9 cellular contexts compared by ENCODE assay signal in the genomic region with DNA sequence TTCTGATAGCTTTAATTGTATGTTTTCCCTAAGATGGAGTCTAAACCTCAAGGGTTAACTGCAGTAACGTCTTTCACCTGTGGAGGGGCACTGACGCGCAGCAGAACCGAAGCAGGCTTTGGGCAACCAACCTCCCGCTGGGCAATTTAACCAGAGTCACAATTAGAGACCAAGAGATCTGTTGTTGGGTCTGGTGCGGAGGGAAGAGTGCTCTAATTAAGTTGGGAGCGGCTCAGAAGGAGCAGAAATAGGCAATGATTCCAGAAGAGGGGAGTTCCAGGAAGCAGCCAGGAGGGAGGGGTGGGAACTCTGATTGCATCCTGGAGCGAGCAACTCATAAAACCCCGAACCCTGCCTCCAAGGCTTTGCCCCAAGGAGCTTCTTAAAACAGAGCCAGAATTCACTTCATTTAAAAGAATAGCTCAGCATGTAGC.
DNase-seq lines count a peak whose midpoint lies in the region; ATAC-seq, FAIRE-seq and TF ChIP-seq lines count a peak whose summit lies in the region.
"Had no signal": no experiment of that assay in that cellular context is flagged by ENCODE, and none has a peak within 500 bp of the region (broad histone marks: within the 10 kb centered on the region; RNA-seq: fewer than 3 reads in every experiment).

No MANE protein-coding gene starts in this region.

- H3K4me3 ChIP-seq in keratinocyte (ENCODE audit: control insufficient read depth in 2 of 3, extremely low read depth in 1 of 3, insufficient read depth in 2 of 3, low read depth in 1 of 3, low read length in 3 of 3): no peak overlapping the region

- peak; percentile 64 for ATAC-seq in GM18502 (IDR thresholded peaks at IDR 0.05; ENCODE audit: poor library complexity, unreplicated experiment)
- no peak for ATAC-seq in Right ventricle myocardium inferior
- no peak for ATAC-seq in omental fat pad (ENCODE audit: low FRiP score)

- no peaks in the 10 kb centered on the region for H3K9me3 ChIP-seq in keratinocyte (ENCODE audit: control insufficient read depth, low read depth, low read length)

- peak overlapping the region; percentile 6 for H3K4me2 ChIP-seq in keratinocyte (ENCODE audit: control insufficient read depth, extremely low read depth, insufficient read depth, low read depth, low read length)

- no peak overlapping the region for H3K27ac ChIP-seq in keratinocyte (ENCODE audit: control insufficient read depth, insufficient read depth, low read length)

- peak; percentile 32 to 54 (median 37) for TF ChIP-seq CTCF in keratinocyte (optimal IDR thresholded peaks at IDR 0.05 in 1 of 3, IDR thresholded peaks at IDR 0.05 in 1 of 3, conservative IDR thresholded peaks at IDR 0.05 in 1 of 3; ENCODE audit: extremely low read depth in 1 of 3, insufficient read depth in 2 of 3, low read length in 3 of 3)
- TF ChIP-seq CTCF in omental fat pad (IDR thresholded peaks at IDR 0.05): no peak

- POLR2A ChIA-PET in HEK293T (lab: Yijun Ruan, JAX): no interaction called here

- no peaks in the 10 kb centered on the region for H3K4me1 ChIP-seq in keratinocyte (ENCODE audit: control insufficient read depth, extremely low read depth, insufficient read depth, low read length)

- no peaks in the 10 kb centered on the region for H3K36me3 ChIP-seq in keratinocyte (ENCODE audit: control insufficient read depth in 2 of 2, extremely low read depth in 1 of 2, insufficient read depth in 2 of 2, low read length in 2 of 2)

- no peaks in the 10 kb centered on the region for H3K79me2 ChIP-seq in keratinocyte (ENCODE audit: control insufficient read depth, insufficient read depth, low read length)

- H3K27me3 ChIP-seq in keratinocyte (ENCODE audit: control insufficient read depth, extremely low read depth, insufficient read depth, low read length): peaks cover 11% of the 10 kb centered on the region

- CTCF ChIA-PET in HEK293T (lab: Yijun Ruan, JAX): interaction anchor here (0.6 to 1.6 kb wide), 5 partner anchors 14 to 509 kb away, joined by 3 to 8 read pairs (median 5); no protein-coding TSS in a partner anchor

- dilution Hi-C loops in keratinocyte (cut with MboI; ENCODE audit: extremely low pct_ligation_motif_present, low sequenced_read_pairs): no loop called here

- no peak overlapping the region for H3K9ac ChIP-seq in keratinocyte (ENCODE audit: control insufficient read depth, extremely low read depth, insufficient read depth, low read length)

- no peak overlapping the region for H2AFZ ChIP-seq in keratinocyte (ENCODE audit: control insufficient read depth, low read length)

- DNase-seq in HEK293T (ENCODE audit: extremely low spot score): peak; percentile 55
- DNase-seq in NCI-H774 (lab: John Stamatoyannopoulos, UW): peak; percentile 11
- no peak for DNase-seq in keratinocyte (ENCODE audit: low read depth, low spot score)
- DNase-seq in activated T-cell treated with anti-CD3 and anti-CD28 coated beads, Interleukin-2, amount 50 U/mL, for 48 hours: no peak
- no peak for DNase-seq in Right ventricle myocardium inferior (ENCODE audit: missing footprints)
- no peak for DNase-seq in pons (ENCODE audit: low spot score)
- no peak for DNase-seq in omental fat pad (ENCODE audit: low spot score)
- DNase-seq: IMR-90 had no signal

- no peaks in the 10 kb centered on the region for H4K20me1 ChIP-seq in keratinocyte (ENCODE audit: control insufficient read depth, extremely low read depth, insufficient read depth, low read length)

- H3K9me1 ChIP-seq in keratinocyte (ENCODE audit: control insufficient read depth, extremely low read depth, insufficient read depth, low read length): no peaks in the 10 kb centered on the region

- intact Hi-C loops in Right ventricle myocardium inferior (cut with DNase I): loop anchor here (10.0 kb wide), 1 partner anchor 262 kb away; no protein-coding TSS in a partner anchor

- FAIRE-seq in keratinocyte (lab: Jason Lieb, UNC): no peak

TF ChIP-seq in HEK293T, 16 proteins besides CTCF, POLR2A, EP300 and RAD21:
- TF ChIP-seq NFRKB (IDR thresholded peaks at IDR 0.05): no peak
- TF ChIP-seq CTBP1 (IDR thresholded peaks at IDR 0.05; ENCODE audit: borderline replicate concordance): no peak
- TF ChIP-seq HDGF (IDR thresholded peaks at IDR 0.05; ENCODE audit: borderline replicate concordance): no peak
- no peak for TF ChIP-seq FOXM1 (IDR thresholded peaks at IDR 0.05; ENCODE audit: borderline replicate concordance)
- TF ChIP-seq LEF1 (IDR thresholded peaks at IDR 0.05; ENCODE audit: borderline replicate concordance): no peak
- no peak for TF ChIP-seq SP1 (IDR thresholded peaks at IDR 0.05)
- TF ChIP-seq TARDBP (IDR thresholded peaks at IDR 0.05): no peak
- TF ChIP-seq L3MBTL2 (conservative IDR thresholded peaks at IDR 0.05): no peak
- no peak for TF ChIP-seq ARNT (IDR thresholded peaks at IDR 0.05)
- no peak for TF ChIP-seq SUZ12 (IDR thresholded peaks at IDR 0.05)
- TF ChIP-seq BHLHE40 (IDR thresholded peaks at IDR 0.05; ENCODE audit: borderline replicate concordance): no peak
- no peak for TF ChIP-seq FOXA1 (IDR thresholded peaks at IDR 0.05)

Comparison
In these comparisons a context has a peak if more than half of its experiments do, and no peak if none do; other contexts are left out.
1. DNase-seq: peak in HEK293T (single experiment) and NCI-H774 (single experiment); none in keratinocyte (single experiment), activated T-cell treated with anti-CD3 and anti-CD28 coated beads, Interleukin-2, amount 50 U/mL, for 48 hours (0 of 2), Right ventricle myocardium inferior (single experiment), pons (single experiment) and omental fat pad (single experiment).
2. CTCF ChIP-seq: peak in keratinocyte (3 of 3); none in omental fat pad (0 of 3).